1 cellular context compared by ENCODE assay signal in the genomic region with DNA sequence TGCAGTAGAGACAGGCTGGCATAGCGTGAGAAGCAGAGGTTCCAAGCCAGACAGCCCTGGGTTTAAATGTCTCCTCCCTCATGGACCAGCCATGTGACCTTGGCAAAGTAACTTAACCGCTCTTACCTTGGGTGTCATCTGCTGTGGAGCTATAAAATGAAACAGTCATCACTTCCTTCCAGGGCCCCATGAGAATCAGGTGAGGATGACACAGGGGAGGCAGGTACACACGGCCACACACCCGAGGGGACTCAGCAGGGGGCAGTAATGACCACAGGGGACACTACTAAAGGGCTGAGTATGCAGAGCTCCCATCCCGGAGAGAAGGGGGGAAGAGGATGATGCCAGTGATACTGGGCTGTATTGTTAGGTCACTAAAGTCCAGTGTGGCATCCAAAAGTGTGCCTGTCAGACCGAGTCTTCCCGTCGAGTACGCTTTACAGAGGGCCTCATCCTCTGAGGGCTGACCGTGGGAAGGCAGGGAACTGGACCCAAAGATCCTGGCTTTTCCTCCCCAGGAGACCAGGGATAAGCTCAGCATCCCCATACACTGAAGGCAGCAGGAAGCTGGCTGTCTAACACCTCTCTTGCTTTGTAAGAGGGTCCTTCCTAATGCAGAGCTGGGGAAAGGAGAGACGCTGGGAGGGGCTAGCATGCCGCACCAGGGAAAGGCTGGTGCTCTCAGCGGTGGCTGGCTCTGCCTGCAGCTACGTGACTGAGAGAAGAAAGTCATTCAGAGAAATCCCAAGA.
TF ChIP-seq lines count a peak whose summit lies in the region.

No MANE protein-coding gene starts in this region.

TF ChIP-seq in H1, 55 proteins besides CTCF, POLR2A, EP300 and RAD21:
- TF ChIP-seq ZNF274 (IDR thresholded peaks at IDR 0.05; ENCODE audit: borderline replicate concordance, extremely low read depth, low read length), result no peak
- TF ChIP-seq MAFK (IDR thresholded peaks at IDR 0.05; ENCODE audit: low read depth, low read length), result no peak
- no peak for TF ChIP-seq CTBP2 (IDR thresholded peaks at IDR 0.05; ENCODE audit: borderline replicate concordance, insufficient read depth, insufficient read length, low read length)
- no peak for TF ChIP-seq JUND (IDR thresholded peaks at IDR 0.05; ENCODE audit: low read length)
- TF ChIP-seq RNF2 (IDR thresholded peaks at IDR 0.05; ENCODE audit: borderline replicate concordance, low read depth, low read length, missing control alignments, poor library complexity, severe bottlenecking), result no peak
TF ChIP-seq in H1: peak in this region for 0.
